1 cellular context compared by ENCODE assay signal in the genomic region with DNA sequence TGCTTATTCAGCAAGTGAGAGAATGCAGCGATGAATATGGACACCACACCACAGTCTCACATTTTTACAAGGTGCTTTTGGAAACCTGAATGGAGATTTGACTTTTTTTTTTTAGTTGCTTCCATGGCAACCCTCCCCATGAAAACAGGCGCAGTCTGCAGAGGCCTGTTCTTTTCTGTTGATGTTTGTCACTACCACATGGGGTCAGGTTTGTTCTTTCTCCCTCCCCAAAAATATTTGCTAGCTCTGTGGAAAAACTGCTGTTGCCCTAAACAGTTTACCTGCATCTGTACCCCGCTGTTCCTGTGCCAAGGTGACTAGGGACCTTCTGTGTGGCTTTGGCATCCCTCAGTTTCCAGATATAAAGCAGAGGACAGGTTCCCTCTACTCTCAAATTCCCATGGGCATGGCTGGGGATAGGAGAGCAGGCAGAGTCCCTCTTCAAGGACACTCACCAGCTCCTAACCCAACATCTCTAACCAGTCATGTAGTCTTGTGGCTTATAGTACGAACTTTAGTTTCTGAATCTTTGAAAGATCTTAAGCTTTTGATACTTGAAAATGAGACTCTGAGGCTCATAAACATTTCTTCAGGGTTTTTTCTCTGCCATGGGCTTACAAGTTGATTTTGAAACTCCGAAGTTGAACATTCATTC.
TF ChIP-seq lines count a peak whose summit lies in the region.

No MANE protein-coding gene starts in this region.

TF ChIP-seq in H1, 55 proteins besides CTCF, POLR2A, EP300 and RAD21:
- TF ChIP-seq YY1 (IDR thresholded peaks at IDR 0.05; ENCODE audit: low read depth, low read length) (0 out of 2 replicates have a peak, but pooled peaks have one; percentile 11), NANOG (IDR thresholded peaks at IDR 0.05; ENCODE audit: insufficient read depth, low read depth, low read length, poor library complexity, severe bottlenecking) (no peak), KDM4A (IDR thresholded peaks at IDR 0.05; ENCODE audit: low read depth, low read length, severe bottlenecking) (no peak)
- TF ChIP-seq, protein P1, sequence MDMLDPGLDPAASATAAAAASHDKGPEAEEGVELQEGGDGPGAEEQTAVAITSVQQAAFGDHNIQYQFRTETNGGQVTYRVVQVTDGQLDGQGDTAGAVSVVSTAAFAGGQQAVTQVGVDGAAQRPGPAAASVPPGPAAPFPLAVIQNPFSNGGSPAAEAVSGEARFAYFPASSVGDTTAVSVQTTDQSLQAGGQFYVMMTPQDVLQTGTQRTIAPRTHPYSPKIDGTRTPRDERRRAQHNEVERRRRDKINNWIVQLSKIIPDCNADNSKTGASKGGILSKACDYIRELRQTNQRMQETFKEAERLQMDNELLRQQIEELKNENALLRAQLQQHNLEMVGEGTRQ (IDR thresholded peaks at IDR 0.05; ENCODE audit: low read length): no peak
TF ChIP-seq in H1: peak in this region for 1.
